19 cellular contexts compared by ENCODE assay signal in the genomic region with DNA sequence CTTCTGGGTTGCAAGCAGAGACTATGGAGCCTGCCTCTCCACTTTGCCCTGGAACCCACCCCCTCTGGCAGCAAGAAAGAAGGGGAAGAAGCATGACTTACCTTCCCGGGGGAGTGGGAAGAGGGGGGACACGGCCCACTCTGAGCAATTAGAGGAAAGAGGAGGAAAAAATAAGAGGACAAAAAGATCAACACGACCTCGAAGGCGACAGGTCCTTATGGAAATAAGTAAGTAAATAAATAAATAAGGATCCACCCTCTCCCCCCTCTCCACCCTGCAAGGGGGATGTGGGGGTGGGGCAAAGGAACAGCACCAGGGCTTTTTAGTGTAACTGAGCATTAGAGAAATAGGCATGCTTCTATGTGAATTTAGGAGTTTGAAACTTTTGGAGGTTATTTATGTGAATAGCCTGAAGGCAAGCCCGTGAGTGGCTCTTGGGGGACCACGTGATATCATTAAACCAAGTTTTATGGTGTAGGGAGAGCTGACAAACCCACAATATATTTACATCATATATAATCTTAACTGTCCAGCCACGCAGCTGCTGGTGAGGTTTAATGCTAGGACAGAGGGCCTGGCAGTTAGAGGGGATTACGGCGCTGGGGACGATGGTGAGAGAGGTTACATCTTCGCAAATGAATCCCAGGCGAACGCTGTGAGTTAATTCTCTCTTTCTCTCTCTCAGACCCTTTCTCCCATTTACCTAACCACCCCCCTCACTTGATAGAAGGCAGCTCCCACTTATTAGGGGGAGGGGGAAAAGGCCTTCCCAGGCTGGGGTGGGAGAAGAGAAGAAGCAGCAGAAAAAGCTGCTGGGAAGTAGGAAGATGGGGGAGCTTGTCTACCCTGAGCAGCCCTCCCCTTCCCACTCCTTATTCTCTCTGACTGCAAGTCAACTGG. TPM values are rescaled to one million over a fixed set of nuclear protein-coding genes. Genes with fewer than 3 reads are reported as not detected.
DNase-seq lines count a peak whose midpoint lies in the region; ATAC-seq and TF ChIP-seq lines count a peak whose summit lies in the region.
"Had no signal": no experiment of that assay in that cellular context is flagged by ENCODE, and none has a peak within 500 bp of the region (broad histone marks: within the 10 kb centered on the region; RNA-seq: fewer than 3 reads in every experiment).

No MANE protein-coding gene starts in this region.

- H3K27ac ChIP-seq in esophagus muscularis mucosa (replicated peaks in 1 of 4) (peak overlapping the region in 2 of 4 donors; percentile 63 to 69), heart left ventricle (no peak overlapping the region)
- H3K27ac ChIP-seq: prostate gland had no signal

- 72% methylated on average over 14 of the region's 14 CpGs for WGBS in esophagus muscularis mucosa
- 23 to 41% (median 34%) methylated on average over 14 of the region's 14 CpGs for WGBS in heart left ventricle, 4 donors

- H3K4me3 ChIP-seq in epithelial cell of proximal tubule (ENCODE audit: low read depth, low read length) (peak overlapping the region; percentile 33), mucosa of descending colon (no peak overlapping the region), esophagus muscularis mucosa (no peak overlapping the region), heart left ventricle (no peak overlapping the region)
- H3K4me3 ChIP-seq: prostate gland had no signal

- CTCF ChIA-PET in GM10248 (lab: Yijun Ruan, JAX), result interaction anchor here (1.0 to 4.2 kb wide), 9 partner anchors 15 to 170 kb away, joined by 3 to 16 read pairs (median 4); a partner anchor contains a TSS

- TF ChIP-seq POLR2A in esophagus muscularis mucosa (IDR thresholded peaks at IDR 0.05; ENCODE audit: low read depth), result no peak
- no peak for TF ChIP-seq POLR2A in heart left ventricle (IDR thresholded peaks at IDR 0.05)

- DNase-seq in NCI-H82 (lab: John Stamatoyannopoulos, UW) (peak; percentile 88), epithelial cell of proximal tubule (ENCODE audit: low read depth) (no peak), mucosa of descending colon (no peak), esophagus muscularis mucosa (ENCODE audit: extremely low spot score) (no peak), head of caudate nucleus (no peak), GM10248 (ENCODE audit: extremely low spot score) (no peak), heart left ventricle (no peak)
- DNase-seq: activated CD4-positive, alpha-beta T cell treated with anti-CD3 and anti-CD28 coated beads, Interleukin-2, amount 10 ng/mL, durations not matched to agents 7 days and 5 days; activated CD8-positive, alpha-beta memory T cell treated with anti-CD3 and anti-CD28 coated beads, Interleukin-2, amount 10 ng/mL, durations not matched to agents 7 days and 5 days; CD8-positive, alpha-beta T cell; effector CD4-positive, alpha-beta T cell; GF-D8; stimulated activated CD4-positive, alpha-beta T cell treated with anti-CD3 and anti-CD28 coated beads, Interleukin-1b, Interleukin-23, amount 100 ng/mL, for 48 hours; T-helper 17 cell had no signal

- TF ChIP-seq EP300 in esophagus muscularis mucosa (IDR thresholded peaks at IDR 0.05), result no peak

- H3K27me3 ChIP-seq in esophagus muscularis mucosa, result peaks cover 0 to 41% (median 0%) of the 10 kb centered on the region in 4 donors
- peaks cover 46 to 100% (median 90%) of the 10 kb centered on the region in 9 donors for H3K27me3 ChIP-seq in heart left ventricle

- TF ChIP-seq CTCF in epithelial cell of proximal tubule (conservative IDR thresholded peaks at IDR 0.05; ENCODE audit: low read depth, low read length) (no peak), mucosa of descending colon (IDR thresholded peaks at IDR 0.05) (no peak), esophagus muscularis mucosa (IDR thresholded peaks at IDR 0.05) (no peak), GM10248 (IDR thresholded peaks at IDR 0.05; ENCODE audit: control extremely low read depth, extremely low read depth, low read depth, missing control alignments) (no peak), heart left ventricle (IDR thresholded peaks at IDR 0.05) (no peak)

- ATAC-seq in mucosa of descending colon, result peak; percentile 28
- no peak for ATAC-seq in heart left ventricle
- ATAC-seq: activated CD8-positive, alpha-beta memory T cell treated with anti-CD3 and anti-CD28 coated beads, Interleukin-2, amount 10 ng/mL, durations not matched to agents 7 days and 5 days; activated T-helper 17 cell treated with anti-CD3 and anti-CD28 coated beads, Interleukin-2, amount 50 U/mL, for 72 hours; T-helper 17 cell had no signal

- H3K4me1 ChIP-seq in mucosa of descending colon (ENCODE audit: low read depth) (peaks cover 8% of the 10 kb centered on the region), esophagus muscularis mucosa (peaks cover 9 to 42% (median 28%) of the 10 kb centered on the region in 4 donors), heart left ventricle (peaks cover 0 to 16% (median 0%) of the 10 kb centered on the region in 12 donors)

- POLR2A ChIA-PET in GM10248 (lab: Yijun Ruan, JAX), result no interaction called here

- intact Hi-C loops in mucosa of descending colon (cut with DNase I, micrococcal nuclease), result no loop called here
- intact Hi-C loops in esophagus muscularis mucosa (cut with DNase I), result no loop called here
- intact Hi-C loops in head of caudate nucleus (cut with DNase I), result no loop called here
- intact Hi-C loops in heart left ventricle (cut with DNase I), result no loop called here

- H3K9me3 ChIP-seq in mucosa of descending colon, result no peaks in the 10 kb centered on the region
- H3K9me3 ChIP-seq in esophagus muscularis mucosa, result no peaks in the 10 kb centered on the region
- H3K9me3 ChIP-seq in heart left ventricle, result no peaks in the 10 kb centered on the region
- H3K9me3 ChIP-seq: prostate gland had no signal

- H3K36me3 ChIP-seq in mucosa of descending colon (ENCODE audit: low read depth), result no peaks in the 10 kb centered on the region
- H3K36me3 ChIP-seq in esophagus muscularis mucosa, result no peaks in the 10 kb centered on the region
- H3K36me3 ChIP-seq in heart left ventricle, result no peaks in the 10 kb centered on the region
- H3K36me3 ChIP-seq: prostate gland had no signal

RNA-seq across cellular contexts. Expression of a gene that starts 4.8 kb away (rescaled TPM):
- total RNA-seq in epithelial cell of proximal tubule, result 0.80 and 1.2 TPM in 2 replicates
- not detected for total RNA-seq in mucosa of descending colon
- 1 to 10 TPM in 1 of 4 donors, under 1 TPM in 1, not detected in 2; 0.83 to 2.0 TPM for total RNA-seq in esophagus muscularis mucosa
- total RNA-seq in heart left ventricle, result not detected
- not detected for polyA plus RNA-seq in heart left ventricle
- total RNA-seq: activated CD4-positive, alpha-beta T cell treated with anti-CD3 and anti-CD28 coated beads, Interleukin-2, amount 10 ng/mL, durations not matched to agents 7 days and 5 days; activated CD8-positive, alpha-beta memory T cell treated with anti-CD3 and anti-CD28 coated beads, Interleukin-2, amount 10 ng/mL, durations not matched to agents 7 days and 5 days; activated naive CD4-positive, alpha-beta T cell treated with anti-CD3 and anti-CD28 coated beads, Interleukin-2, amount 50 U/mL, for 72 hours; activated T-helper 17 cell treated with anti-CD3 and anti-CD28 coated beads, Interleukin-2, amount 50 U/mL, for 72 hours; CD8-positive, alpha-beta T cell; chondrocyte; T-helper 17 cell; temporal lobe had no signal

RNA-seq across cellular contexts. Expression of a gene that starts 9.4 kb away (rescaled TPM):
- total RNA-seq in epithelial cell of proximal tubule (2.7 and 3.2 TPM in 2 replicates), mucosa of descending colon (under 1 TPM in 2 of 3 donors, not detected in 1; 0.22 to 0.32 TPM), esophagus muscularis mucosa (under 1 TPM in 3 of 4 donors, not detected in 1; 0.23 to 0.42 (median 0.32) TPM), heart left ventricle (under 1 TPM in 1 of 9 donors, not detected in 8; 0.40 TPM)
- polyA plus RNA-seq in heart left ventricle, result under 1 TPM; 0.04 to 0.08 TPM
- total RNA-seq: activated CD4-positive, alpha-beta T cell treated with anti-CD3 and anti-CD28 coated beads, Interleukin-2, amount 10 ng/mL, durations not matched to agents 7 days and 5 days; activated CD8-positive, alpha-beta memory T cell treated with anti-CD3 and anti-CD28 coated beads, Interleukin-2, amount 10 ng/mL, durations not matched to agents 7 days and 5 days; activated naive CD4-positive, alpha-beta T cell treated with anti-CD3 and anti-CD28 coated beads, Interleukin-2, amount 50 U/mL, for 72 hours; activated T-helper 17 cell treated with anti-CD3 and anti-CD28 coated beads, Interleukin-2, amount 50 U/mL, for 72 hours; CD8-positive, alpha-beta T cell; chondrocyte; T-helper 17 cell; temporal lobe had no signal

RNA-seq across cellular contexts. Expression of a gene that starts 16.0 kb away (rescaled TPM):
- total RNA-seq in epithelial cell of proximal tubule (2.8 and 3.3 TPM in 2 replicates), mucosa of descending colon (1 to 10 TPM in 1 of 3 donors, not detected in 2; 2.3 TPM), esophagus muscularis mucosa (1 to 10 TPM in 3 of 4 donors, under 1 TPM in 1; 0.83 to 3.6 (median 2.5) TPM), heart left ventricle (1 to 10 TPM in 1 of 9 donors, under 1 TPM in 2, not detected in 6; 0.20 to 1.2 (median 0.29) TPM)
- under 1 TPM in 1 of 2 donors, not detected in 1; 0.06 TPM for polyA plus RNA-seq in heart left ventricle
- total RNA-seq: activated CD4-positive, alpha-beta T cell treated with anti-CD3 and anti-CD28 coated beads, Interleukin-2, amount 10 ng/mL, durations not matched to agents 7 days and 5 days; chondrocyte; T-helper 17 cell; temporal lobe had no signal

RNA-seq across cellular contexts. Expression of a gene that starts 28.8 kb away (rescaled TPM):
- total RNA-seq in epithelial cell of proximal tubule (1.3 and 1.4 TPM in 2 replicates), mucosa of descending colon (not detected), esophagus muscularis mucosa (not detected), heart left ventricle (not detected)
- not detected for polyA plus RNA-seq in heart left ventricle
- total RNA-seq: activated CD4-positive, alpha-beta T cell treated with anti-CD3 and anti-CD28 coated beads, Interleukin-2, amount 10 ng/mL, durations not matched to agents 7 days and 5 days; activated CD8-positive, alpha-beta memory T cell treated with anti-CD3 and anti-CD28 coated beads, Interleukin-2, amount 10 ng/mL, durations not matched to agents 7 days and 5 days; activated naive CD4-positive, alpha-beta T cell treated with anti-CD3 and anti-CD28 coated beads, Interleukin-2, amount 50 U/mL, for 72 hours; activated T-helper 17 cell treated with anti-CD3 and anti-CD28 coated beads, Interleukin-2, amount 50 U/mL, for 72 hours; CD8-positive, alpha-beta T cell; chondrocyte; T-helper 17 cell; temporal lobe had no signal

RNA-seq across cellular contexts. Expression of a gene that starts 37.6 kb away (rescaled TPM):
- total RNA-seq in epithelial cell of proximal tubule (9.9 and 11.0 TPM in 2 replicates), mucosa of descending colon (not detected), esophagus muscularis mucosa (not detected), heart left ventricle (not detected)
- polyA plus RNA-seq in heart left ventricle, result not detected
- total RNA-seq: activated CD4-positive, alpha-beta T cell treated with anti-CD3 and anti-CD28 coated beads, Interleukin-2, amount 10 ng/mL, durations not matched to agents 7 days and 5 days; activated CD8-positive, alpha-beta memory T cell treated with anti-CD3 and anti-CD28 coated beads, Interleukin-2, amount 10 ng/mL, durations not matched to agents 7 days and 5 days; activated naive CD4-positive, alpha-beta T cell treated with anti-CD3 and anti-CD28 coated beads, Interleukin-2, amount 50 U/mL, for 72 hours; activated T-helper 17 cell treated with anti-CD3 and anti-CD28 coated beads, Interleukin-2, amount 50 U/mL, for 72 hours; CD8-positive, alpha-beta T cell; chondrocyte; T-helper 17 cell; temporal lobe had no signal
